In genomic region chr5:15106530-15107283, GRCh38 we compare ENCODE assay signal across 11 cellular contexts.
"Had no signal": no experiment of that assay in that cellular context is flagged by ENCODE, and none has a peak within 500 bp of the region (broad histone marks: within the 10 kb centered on the region; RNA-seq: fewer than 3 reads in every experiment).

No MANE protein-coding gene starts in this region.

- H3K27ac ChIP-seq: breast epithelium, esophagus squamous epithelium, gastrocnemius medialis, spleen, thoracic aorta, vagina had no signal

- DNase-seq: activated CD4-positive, alpha-beta T cell treated with anti-CD3 and anti-CD28 coated beads, Interleukin-2, amount 50 U/mL, for 4 hours; esophagus squamous epithelium; gastrocnemius medialis; spleen; stimulated activated CD4-positive, alpha-beta T cell treated with anti-CD3 and anti-CD28 coated beads, Interleukin-4, amount 100 ng/mL, for 1 hour; stimulated activated naive CD4-positive, alpha-beta T cell treated with Interleukin-2 at 50 U/mL for 16 hours; T1000 had no signal

- H3K4me1 ChIP-seq: breast epithelium, gastrocnemius medialis, spleen, vagina had no signal

- FAIRE-seq: colon had no signal

- H3K36me3 ChIP-seq: breast epithelium, esophagus squamous epithelium, gastrocnemius medialis, spleen, thoracic aorta, vagina had no signal

- H3K9me3 ChIP-seq: breast epithelium, esophagus squamous epithelium, gastrocnemius medialis, thoracic aorta, vagina had no signal

- H3K27me3 ChIP-seq: breast epithelium, esophagus squamous epithelium, gastrocnemius medialis, spleen, vagina had no signal

- H3K4me3 ChIP-seq: breast epithelium, esophagus squamous epithelium, gastrocnemius medialis, spleen, thoracic aorta, vagina had no signal

- ATAC-seq: gastrocnemius medialis had no signal
